ENCODE assay signal across 8 cellular contexts in the genomic region with DNA sequence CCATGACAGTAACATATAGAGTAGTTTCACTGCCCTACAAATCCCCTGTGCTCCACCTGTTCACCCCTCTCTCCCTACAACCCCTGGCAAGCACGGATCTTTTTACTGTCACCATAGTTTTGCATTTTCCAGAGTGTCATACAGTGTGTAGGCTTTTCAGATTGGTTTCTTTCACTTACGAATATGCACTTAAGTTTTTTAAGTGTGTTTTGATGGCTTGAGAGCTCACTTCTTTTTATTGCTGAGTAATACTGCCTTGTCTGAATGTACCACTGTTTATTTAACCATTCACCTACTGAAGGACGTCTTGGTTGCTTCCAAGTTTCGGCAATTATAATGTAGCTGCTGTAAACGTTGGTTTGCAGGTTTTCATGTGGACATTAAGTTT.
DNase-seq lines count a peak whose midpoint lies in the region; ATAC-seq and TF ChIP-seq lines count a peak whose summit lies in the region.

No MANE protein-coding gene starts in this region.

- H3K4me1 ChIP-seq in GM23338 (ENCODE audit: insufficient read depth): peaks cover 11% of the 10 kb centered on the region

- no peak overlapping the region for H2AFZ ChIP-seq in GM23338

- H3K79me2 ChIP-seq in GM23338 (replicated peaks; ENCODE audit: insufficient read depth): no peaks in the 10 kb centered on the region

- H3K27me3 ChIP-seq in GM23338 (ENCODE audit: insufficient read depth): no peaks in the 10 kb centered on the region

- no peak overlapping the region for H3K27ac ChIP-seq in GM23338 (ENCODE audit: low read depth)

- H3K36me3 Mint-ChIP-seq in GM23338 (ENCODE audit: low read depth): no peaks in the 10 kb centered on the region

- DNase-seq in NCI-H1417 (lab: John Stamatoyannopoulos, UW) (peak in 2 of 3 experiments; percentile 36 to 94), NCI-H1417 treated with DMSO at 0.1 percent for 48 hours (lab: John Stamatoyannopoulos, UW) (no peak), GM23338 (ENCODE audit: low spot score) (no peak), NCI-H187 treated with DMSO at 0.1 percent for 48 hours (lab: John Stamatoyannopoulos, UW) (peak; percentile 95), fibroblast of peridontal ligament (ENCODE audit: extremely low read depth) (peak; percentile 42), GOT3 (lab: John Stamatoyannopoulos, UW) (no peak), SIG-M5 (lab: John Stamatoyannopoulos, UW) (no peak), Kasumi-1 (lab: John Stamatoyannopoulos, UW) (no peak)

- no peak for TF ChIP-seq CTCF in GM23338 (conservative IDR thresholded peaks at IDR 0.05; ENCODE audit: low read depth in 2 of 2)

- no peak for ATAC-seq in GM23338

- no peak overlapping the region for H3K4me3 Mint-ChIP-seq in GM23338

- H3K36me3 ChIP-seq in GM23338 (ENCODE audit: insufficient read depth): no peaks in the 10 kb centered on the region

- no peaks in the 10 kb centered on the region for H4K20me1 ChIP-seq in GM23338 (replicated peaks; ENCODE audit: insufficient read depth)

- H3K4me3 ChIP-seq in GM23338: no peak overlapping the region

- no peak overlapping the region for H3K4me2 ChIP-seq in GM23338

- peak overlapping the region; percentile 26 for H3K27ac Mint-ChIP-seq in GM23338

- no peaks in the 10 kb centered on the region for H3K9me3 Mint-ChIP-seq in GM23338

- peaks cover 3% of the 10 kb centered on the region for H3K27me3 Mint-ChIP-seq in GM23338 (ENCODE audit: insufficient read depth, low read depth, poor library complexity)

- H3F3A ChIP-seq in GM23338 (replicated peaks; ENCODE audit: low read depth): no peaks in the 10 kb centered on the region

- peaks cover 27% of the 10 kb centered on the region for H3K4me1 Mint-ChIP-seq in GM23338

- H3K9me2 ChIP-seq in GM23338 (ENCODE audit: insufficient read depth): no peaks in the 10 kb centered on the region

TF ChIP-seq in GM23338, 12 proteins besides CTCF, POLR2A, EP300 and RAD21:
- no peak for TF ChIP-seq POLR2AphosphoS5 (IDR thresholded peaks at IDR 0.05; ENCODE audit: low read depth)
- TF ChIP-seq JUNB (IDR thresholded peaks at IDR 0.05; ENCODE audit: unreplicated experiment): no peak
- TF ChIP-seq CREB1 (CRISPR knock-in tag; IDR thresholded peaks at IDR 0.05; ENCODE audit: low read depth): no peak
- TF ChIP-seq, protein P1, sequence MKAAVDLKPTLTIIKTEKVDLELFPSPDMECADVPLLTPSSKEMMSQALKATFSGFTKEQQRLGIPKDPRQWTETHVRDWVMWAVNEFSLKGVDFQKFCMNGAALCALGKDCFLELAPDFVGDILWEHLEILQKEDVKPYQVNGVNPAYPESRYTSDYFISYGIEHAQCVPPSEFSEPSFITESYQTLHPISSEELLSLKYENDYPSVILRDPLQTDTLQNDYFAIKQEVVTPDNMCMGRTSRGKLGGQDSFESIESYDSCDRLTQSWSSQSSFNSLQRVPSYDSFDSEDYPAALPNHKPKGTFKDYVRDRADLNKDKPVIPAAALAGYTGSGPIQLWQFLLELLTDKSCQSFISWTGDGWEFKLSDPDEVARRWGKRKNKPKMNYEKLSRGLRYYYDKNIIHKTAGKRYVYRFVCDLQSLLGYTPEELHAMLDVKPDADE (IDR thresholded peaks at IDR 0.05): no peak
- no peak for TF ChIP-seq ZNF114 (CRISPR knock-in tag; IDR thresholded peaks at IDR 0.05)
- no peak for TF ChIP-seq EZH2 (IDR thresholded peaks at IDR 0.05; ENCODE audit: low read depth, unreplicated experiment)
- no peak for TF ChIP-seq NANOG (IDR thresholded peaks at IDR 0.05; ENCODE audit: borderline replicate concordance)
- TF ChIP-seq, protein P2, sequence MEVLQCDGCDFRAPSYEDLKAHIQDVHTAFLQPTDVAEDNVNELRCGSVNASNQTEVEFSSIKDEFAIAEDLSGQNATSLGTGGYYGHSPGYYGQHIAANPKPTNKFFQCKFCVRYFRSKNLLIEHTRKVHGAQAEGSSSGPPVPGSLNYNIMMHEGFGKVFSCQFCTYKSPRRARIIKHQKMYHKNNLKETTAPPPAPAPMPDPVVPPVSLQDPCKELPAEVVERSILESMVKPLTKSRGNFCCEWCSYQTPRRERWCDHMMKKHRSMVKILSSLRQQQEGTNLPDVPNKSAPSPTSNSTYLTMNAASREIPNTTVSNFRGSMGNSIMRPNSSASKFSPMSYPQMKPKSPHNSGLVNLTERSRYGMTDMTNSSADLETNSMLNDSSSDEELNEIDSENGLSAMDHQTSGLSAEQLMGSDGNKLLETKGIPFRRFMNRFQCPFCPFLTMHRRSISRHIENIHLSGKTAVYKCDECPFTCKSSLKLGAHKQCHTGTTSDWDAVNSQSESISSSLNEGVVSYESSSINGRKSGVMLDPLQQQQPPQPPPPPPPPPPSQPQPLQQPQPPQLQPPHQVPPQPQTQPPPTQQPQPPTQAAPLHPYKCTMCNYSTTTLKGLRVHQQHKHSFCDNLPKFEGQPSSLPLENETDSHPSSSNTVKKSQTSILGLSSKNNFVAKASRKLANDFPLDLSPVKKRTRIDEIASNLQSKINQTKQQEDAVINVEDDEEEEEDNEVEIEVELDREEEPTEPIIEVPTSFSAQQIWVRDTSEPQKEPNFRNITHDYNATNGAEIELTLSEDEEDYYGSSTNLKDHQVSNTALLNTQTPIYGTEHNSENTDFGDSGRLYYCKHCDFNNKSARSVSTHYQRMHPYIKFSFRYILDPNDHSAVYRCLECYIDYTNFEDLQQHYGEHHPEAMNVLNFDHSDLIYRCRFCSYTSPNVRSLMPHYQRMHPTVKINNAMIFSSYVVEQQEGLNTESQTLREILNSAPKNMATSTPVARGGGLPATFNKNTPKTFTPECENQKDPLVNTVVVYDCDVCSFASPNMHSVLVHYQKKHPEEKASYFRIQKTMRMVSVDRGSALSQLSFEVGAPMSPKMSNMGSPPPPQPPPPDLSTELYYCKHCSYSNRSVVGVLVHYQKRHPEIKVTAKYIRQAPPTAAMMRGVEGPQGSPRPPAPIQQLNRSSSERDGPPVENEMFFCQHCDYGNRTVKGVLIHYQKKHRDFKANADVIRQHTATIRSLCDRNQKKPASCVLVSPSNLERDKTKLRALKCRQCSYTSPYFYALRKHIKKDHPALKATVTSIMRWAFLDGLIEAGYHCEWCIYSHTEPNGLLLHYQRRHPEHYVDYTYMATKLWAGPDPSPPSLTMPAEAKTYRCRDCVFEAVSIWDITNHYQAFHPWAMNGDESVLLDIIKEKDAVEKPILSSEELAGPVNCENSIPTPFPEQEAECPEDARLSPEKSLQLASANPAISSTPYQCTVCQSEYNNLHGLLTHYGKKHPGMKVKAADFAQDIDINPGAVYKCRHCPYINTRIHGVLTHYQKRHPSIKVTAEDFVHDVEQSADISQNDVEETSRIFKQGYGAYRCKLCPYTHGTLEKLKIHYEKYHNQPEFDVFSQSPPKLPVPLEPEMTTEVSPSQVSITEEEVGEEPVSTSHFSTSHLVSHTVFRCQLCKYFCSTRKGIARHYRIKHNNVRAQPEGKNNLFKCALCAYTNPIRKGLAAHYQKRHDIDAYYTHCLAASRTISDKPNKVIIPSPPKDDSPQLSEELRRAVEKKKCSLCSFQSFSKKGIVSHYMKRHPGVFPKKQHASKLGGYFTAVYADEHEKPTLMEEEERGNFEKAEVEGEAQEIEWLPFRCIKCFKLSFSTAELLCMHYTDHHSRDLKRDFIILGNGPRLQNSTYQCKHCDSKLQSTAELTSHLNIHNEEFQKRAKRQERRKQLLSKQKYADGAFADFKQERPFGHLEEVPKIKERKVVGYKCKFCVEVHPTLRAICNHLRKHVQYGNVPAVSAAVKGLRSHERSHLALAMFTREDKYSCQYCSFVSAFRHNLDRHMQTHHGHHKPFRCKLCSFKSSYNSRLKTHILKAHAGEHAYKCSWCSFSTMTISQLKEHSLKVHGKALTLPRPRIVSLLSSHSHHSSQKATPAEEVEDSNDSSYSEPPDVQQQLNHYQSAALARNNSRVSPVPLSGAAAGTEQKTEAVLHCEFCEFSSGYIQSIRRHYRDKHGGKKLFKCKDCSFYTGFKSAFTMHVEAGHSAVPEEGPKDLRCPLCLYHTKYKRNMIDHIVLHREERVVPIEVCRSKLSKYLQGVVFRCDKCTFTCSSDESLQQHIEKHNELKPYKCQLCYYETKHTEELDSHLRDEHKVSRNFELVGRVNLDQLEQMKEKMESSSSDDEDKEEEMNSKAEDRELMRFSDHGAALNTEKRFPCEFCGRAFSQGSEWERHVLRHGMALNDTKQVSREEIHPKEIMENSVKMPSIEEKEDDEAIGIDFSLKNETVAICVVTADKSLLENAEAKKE (CRISPR knock-in tag; IDR thresholded peaks at IDR 0.05): no peak
- TF ChIP-seq ZNF331 (CRISPR knock-in tag; IDR thresholded peaks at IDR 0.05; ENCODE audit: low read depth): no peak
- TF ChIP-seq, protein P3, sequence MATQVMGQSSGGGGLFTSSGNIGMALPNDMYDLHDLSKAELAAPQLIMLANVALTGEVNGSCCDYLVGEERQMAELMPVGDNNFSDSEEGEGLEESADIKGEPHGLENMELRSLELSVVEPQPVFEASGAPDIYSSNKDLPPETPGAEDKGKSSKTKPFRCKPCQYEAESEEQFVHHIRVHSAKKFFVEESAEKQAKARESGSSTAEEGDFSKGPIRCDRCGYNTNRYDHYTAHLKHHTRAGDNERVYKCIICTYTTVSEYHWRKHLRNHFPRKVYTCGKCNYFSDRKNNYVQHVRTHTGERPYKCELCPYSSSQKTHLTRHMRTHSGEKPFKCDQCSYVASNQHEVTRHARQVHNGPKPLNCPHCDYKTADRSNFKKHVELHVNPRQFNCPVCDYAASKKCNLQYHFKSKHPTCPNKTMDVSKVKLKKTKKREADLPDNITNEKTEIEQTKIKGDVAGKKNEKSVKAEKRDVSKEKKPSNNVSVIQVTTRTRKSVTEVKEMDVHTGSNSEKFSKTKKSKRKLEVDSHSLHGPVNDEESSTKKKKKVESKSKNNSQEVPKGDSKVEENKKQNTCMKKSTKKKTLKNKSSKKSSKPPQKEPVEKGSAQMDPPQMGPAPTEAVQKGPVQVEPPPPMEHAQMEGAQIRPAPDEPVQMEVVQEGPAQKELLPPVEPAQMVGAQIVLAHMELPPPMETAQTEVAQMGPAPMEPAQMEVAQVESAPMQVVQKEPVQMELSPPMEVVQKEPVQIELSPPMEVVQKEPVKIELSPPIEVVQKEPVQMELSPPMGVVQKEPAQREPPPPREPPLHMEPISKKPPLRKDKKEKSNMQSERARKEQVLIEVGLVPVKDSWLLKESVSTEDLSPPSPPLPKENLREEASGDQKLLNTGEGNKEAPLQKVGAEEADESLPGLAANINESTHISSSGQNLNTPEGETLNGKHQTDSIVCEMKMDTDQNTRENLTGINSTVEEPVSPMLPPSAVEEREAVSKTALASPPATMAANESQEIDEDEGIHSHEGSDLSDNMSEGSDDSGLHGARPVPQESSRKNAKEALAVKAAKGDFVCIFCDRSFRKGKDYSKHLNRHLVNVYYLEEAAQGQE (IDR thresholded peaks at IDR 0.05; ENCODE audit: unreplicated experiment): no peak
- TF ChIP-seq EZH2phosphoT487 (IDR thresholded peaks at IDR 0.05; ENCODE audit: unreplicated experiment): no peak
- no peak for TF ChIP-seq STAT1 (IDR thresholded peaks at IDR 0.05; ENCODE audit: unreplicated experiment)
TF ChIP-seq in GM23338: peak in this region for 0.

Comparison
In these comparisons a context has a peak if more than half of its experiments do, and no peak if none do; other contexts are left out.
1. DNase-seq: peak in NCI-H1417 (2 of 3), NCI-H187 treated with DMSO at 0.1 percent for 48 hours (single experiment) and fibroblast of peridontal ligament (single experiment); none in NCI-H1417 treated with DMSO at 0.1 percent for 48 hours (single experiment), GM23338 (single experiment), GOT3 (single experiment), SIG-M5 (single experiment) and Kasumi-1 (0 of 2).